In the genomic region with DNA sequence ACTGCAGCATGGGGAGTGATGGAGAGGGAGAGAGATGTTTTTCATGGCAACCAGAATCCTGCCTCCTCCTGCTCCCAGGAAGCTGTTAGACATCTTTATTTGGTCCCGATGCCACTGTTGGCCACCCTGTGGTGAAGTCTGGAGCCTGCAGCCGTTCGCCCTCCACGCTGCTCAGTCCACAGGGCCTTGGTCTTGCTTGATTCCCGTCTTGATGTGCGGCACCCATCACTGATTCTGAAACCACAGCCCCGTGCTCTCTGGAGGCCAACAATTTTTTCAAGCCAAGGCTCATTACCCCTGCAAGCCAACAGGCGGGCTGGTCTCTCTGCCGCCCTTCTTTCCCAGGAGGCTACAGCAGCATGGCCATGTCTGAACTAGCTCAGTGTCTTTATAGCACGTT, we compare ENCODE assay signal across 1 cellular context.
TF ChIP-seq lines count a peak whose summit lies in the region.

No MANE protein-coding gene starts in this region.

TF ChIP-seq in GM23338, 12 proteins besides CTCF, POLR2A, EP300 and RAD21 (continued from another document):
- TF ChIP-seq, protein P1, sequence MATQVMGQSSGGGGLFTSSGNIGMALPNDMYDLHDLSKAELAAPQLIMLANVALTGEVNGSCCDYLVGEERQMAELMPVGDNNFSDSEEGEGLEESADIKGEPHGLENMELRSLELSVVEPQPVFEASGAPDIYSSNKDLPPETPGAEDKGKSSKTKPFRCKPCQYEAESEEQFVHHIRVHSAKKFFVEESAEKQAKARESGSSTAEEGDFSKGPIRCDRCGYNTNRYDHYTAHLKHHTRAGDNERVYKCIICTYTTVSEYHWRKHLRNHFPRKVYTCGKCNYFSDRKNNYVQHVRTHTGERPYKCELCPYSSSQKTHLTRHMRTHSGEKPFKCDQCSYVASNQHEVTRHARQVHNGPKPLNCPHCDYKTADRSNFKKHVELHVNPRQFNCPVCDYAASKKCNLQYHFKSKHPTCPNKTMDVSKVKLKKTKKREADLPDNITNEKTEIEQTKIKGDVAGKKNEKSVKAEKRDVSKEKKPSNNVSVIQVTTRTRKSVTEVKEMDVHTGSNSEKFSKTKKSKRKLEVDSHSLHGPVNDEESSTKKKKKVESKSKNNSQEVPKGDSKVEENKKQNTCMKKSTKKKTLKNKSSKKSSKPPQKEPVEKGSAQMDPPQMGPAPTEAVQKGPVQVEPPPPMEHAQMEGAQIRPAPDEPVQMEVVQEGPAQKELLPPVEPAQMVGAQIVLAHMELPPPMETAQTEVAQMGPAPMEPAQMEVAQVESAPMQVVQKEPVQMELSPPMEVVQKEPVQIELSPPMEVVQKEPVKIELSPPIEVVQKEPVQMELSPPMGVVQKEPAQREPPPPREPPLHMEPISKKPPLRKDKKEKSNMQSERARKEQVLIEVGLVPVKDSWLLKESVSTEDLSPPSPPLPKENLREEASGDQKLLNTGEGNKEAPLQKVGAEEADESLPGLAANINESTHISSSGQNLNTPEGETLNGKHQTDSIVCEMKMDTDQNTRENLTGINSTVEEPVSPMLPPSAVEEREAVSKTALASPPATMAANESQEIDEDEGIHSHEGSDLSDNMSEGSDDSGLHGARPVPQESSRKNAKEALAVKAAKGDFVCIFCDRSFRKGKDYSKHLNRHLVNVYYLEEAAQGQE (IDR thresholded peaks at IDR 0.05; ENCODE audit: unreplicated experiment) = no peak
